In the genomic region with DNA sequence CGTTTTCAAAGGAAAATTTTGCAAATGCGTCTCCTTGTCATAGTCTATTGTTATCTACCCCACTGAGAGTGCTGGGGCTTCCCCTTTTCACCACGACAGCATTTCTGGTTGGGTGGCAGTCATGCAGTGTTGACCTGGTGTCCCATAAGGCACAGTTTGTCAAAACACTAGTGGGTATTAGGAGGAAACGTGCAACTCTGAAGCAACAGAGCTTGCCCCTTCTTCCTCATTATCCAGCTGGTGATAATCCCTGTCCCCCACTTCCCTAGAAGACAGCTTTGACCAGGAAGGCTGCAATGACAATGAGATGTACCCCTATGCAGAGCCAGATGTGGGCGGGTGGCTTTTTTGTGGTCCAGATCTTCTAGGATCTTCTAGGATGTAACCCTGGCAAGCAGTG, we compare ENCODE assay signal across 9 cellular contexts. TPM values are rescaled to one million over a fixed set of nuclear protein-coding genes. Genes with fewer than 3 reads are reported as not detected.
DNase-seq lines count a peak whose midpoint lies in the region; FAIRE-seq and TF ChIP-seq lines count a peak whose summit lies in the region.
"Had no signal": no experiment of that assay in that cellular context is flagged by ENCODE, and none has a peak within 500 bp of the region (broad histone marks: within the 10 kb centered on the region; RNA-seq: fewer than 3 reads in every experiment).

No MANE protein-coding gene starts in this region.

- no peak overlapping the region for H2AFZ ChIP-seq in SK-N-SH (ENCODE audit: low read depth)

- no peak overlapping the region for H3K4me2 ChIP-seq in SK-N-SH

- CTCF ChIA-PET in SK-N-SH (lab: Yijun Ruan, JAX) = interaction anchor here (1.5 to 1.8 kb wide), 2 partner anchors 86 to 142 kb away, joined by 3 to 4 read pairs; no protein-coding TSS in a partner anchor

- in situ Hi-C loops in KBM-7 (cut with MboI; ENCODE audit: low pct_unique_long_range_greater_than_20kb, low sequenced_read_pairs) = no loop called here

- no peak for TF ChIP-seq CTCF in D721Med (IDR thresholded peaks at IDR 0.05; ENCODE audit: insufficient read depth, missing control alignments)
- TF ChIP-seq CTCF in SK-N-SH (IDR thresholded peaks at IDR 0.05) = no peak

- H3K27ac ChIP-seq in rectal smooth muscle tissue (ENCODE audit: low read depth, low read length) (peak overlapping the region; percentile 47), SK-N-SH (ENCODE audit: low read depth in 2 of 2, low read length in 1 of 2) (no peak overlapping the region)
- H3K27ac ChIP-seq: SK-N-MC had no signal

- POLR2A ChIA-PET in SK-N-SH (lab: Yijun Ruan, JAX) = no interaction called here

- H3K4me3 ChIP-seq in rectal smooth muscle tissue (ENCODE audit: low read length) (peak overlapping the region; percentile 17), SK-N-SH (ENCODE audit: low read depth in 2 of 2, low read length in 1 of 2) (no peak overlapping the region)
- H3K4me3 ChIP-seq: SK-N-MC had no signal

- no peak for TF ChIP-seq EP300 in SK-N-SH (IDR thresholded peaks at IDR 0.05; ENCODE audit: borderline replicate concordance in 1 of 2, low read depth in 1 of 2, low read length in 1 of 2)

- no peaks in the 10 kb centered on the region for H3K79me2 ChIP-seq in SK-N-SH (ENCODE audit: insufficient read depth)

- DNase-seq in activated gamma-delta T cell treated with Interleukin-2 at 50 U/mL for 16 hours (peak; percentile 25), activated gamma-delta T cell (lab: John Stamatoyannopoulos, UW) (no peak), KBM-7 (peak; percentile 43), activated T-cell treated with anti-CD3 and anti-CD28 coated beads for 24 hours (ENCODE audit: low read depth) (peak; percentile 52), D721Med (ENCODE audit: insufficient read length, low spot score) (no peak), kidney tubule cell (ENCODE audit: low spot score) (no peak), SK-N-SH (no peak)

- 73% methylated on average over 4 of the region's 5 CpGs for WGBS in SK-N-SH (ENCODE audit: low lambda C conversion rate)

- H3K27me3 ChIP-seq in rectal smooth muscle tissue (ENCODE audit: control insufficient read depth, insufficient read depth, low read length) = no peaks in the 10 kb centered on the region
- H3K27me3 ChIP-seq in SK-N-SH (ENCODE audit: insufficient read depth) = peaks cover 47% of the 10 kb centered on the region

- H3K9ac ChIP-seq in rectal smooth muscle tissue (ENCODE audit: low read length) (no peak overlapping the region), SK-N-SH (no peak overlapping the region)

- TF ChIP-seq RAD21 in SK-N-SH (IDR thresholded peaks at IDR 0.05; ENCODE audit: low read length) = no peak

- H3K9me3 ChIP-seq in SK-N-SH = no peaks in the 10 kb centered on the region

- no peaks in the 10 kb centered on the region for H3K9me2 ChIP-seq in SK-N-SH

- no peaks in the 10 kb centered on the region for H3K36me3 ChIP-seq in rectal smooth muscle tissue (ENCODE audit: control insufficient read depth, insufficient read depth, low read length)
- no peaks in the 10 kb centered on the region for H3K36me3 ChIP-seq in SK-N-SH (replicated peaks in 1 of 2; ENCODE audit: control insufficient read depth in 1 of 2, insufficient read depth in 2 of 2, low read length in 1 of 2)

- H4K20me1 ChIP-seq in SK-N-SH (ENCODE audit: insufficient read depth) = no peaks in the 10 kb centered on the region

- H3F3A ChIP-seq in SK-N-SH (replicated peaks; ENCODE audit: insufficient read depth) = no peaks in the 10 kb centered on the region

- FAIRE-seq in D721Med (lab: Jason Lieb, UNC) = no peak

- peaks cover 10% of the 10 kb centered on the region for H3K4me1 ChIP-seq in rectal smooth muscle tissue (ENCODE audit: control insufficient read depth, insufficient read depth, low read length)
- peaks cover 0 to 13% of the 10 kb centered on the region in 2 experiments; a peak in 1 of 4 replicates for H3K4me1 ChIP-seq in SK-N-SH (ENCODE audit: control insufficient read depth in 1 of 2, insufficient read depth in 2 of 2, low read depth in 1 of 2, low read length in 1 of 2)

TF ChIP-seq in SK-N-SH, 30 proteins besides CTCF, POLR2A, EP300 and RAD21:
- no peak for TF ChIP-seq EZH2phosphoT487 (IDR thresholded peaks at IDR 0.05; ENCODE audit: borderline replicate concordance, low read depth)
- TF ChIP-seq, protein P1, sequence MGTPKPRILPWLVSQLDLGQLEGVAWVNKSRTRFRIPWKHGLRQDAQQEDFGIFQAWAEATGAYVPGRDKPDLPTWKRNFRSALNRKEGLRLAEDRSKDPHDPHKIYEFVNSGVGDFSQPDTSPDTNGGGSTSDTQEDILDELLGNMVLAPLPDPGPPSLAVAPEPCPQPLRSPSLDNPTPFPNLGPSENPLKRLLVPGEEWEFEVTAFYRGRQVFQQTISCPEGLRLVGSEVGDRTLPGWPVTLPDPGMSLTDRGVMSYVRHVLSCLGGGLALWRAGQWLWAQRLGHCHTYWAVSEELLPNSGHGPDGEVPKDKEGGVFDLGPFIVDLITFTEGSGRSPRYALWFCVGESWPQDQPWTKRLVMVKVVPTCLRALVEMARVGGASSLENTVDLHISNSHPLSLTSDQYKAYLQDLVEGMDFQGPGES (IDR thresholded peaks at IDR 0.05; ENCODE audit: low read depth, low read length) = no peak
- no peak for TF ChIP-seq TCF12 (IDR thresholded peaks at IDR 0.05)
- TF ChIP-seq POLR2AphosphoS5 (IDR thresholded peaks at IDR 0.05; ENCODE audit: low read depth, low read length) = no peak

RNA-seq across cellular contexts. Expression of gene TBC1D1, which starts 1.8 kb away (rescaled TPM):
- polyA plus RNA-seq in SK-N-SH (2012; rRNA removed) = 20.3 and 29.8 TPM in 2 replicates
- 19.5 and 22.9 TPM in 2 replicates for polyA plus RNA-seq in SK-N-SH (2012; cell fraction: cytosol; rRNA removed)
- 25.6 and 30.5 TPM in 2 replicates for polyA plus RNA-seq in SK-N-SH (2012; cell fraction: nucleus; rRNA removed)

Comparison
In these comparisons a context has a peak if more than half of its experiments do, and no peak if none do; other contexts are left out.
1. DNase-seq: peak in activated gamma-delta T cell treated with Interleukin-2 at 50 U/mL for 16 hours (single experiment), KBM-7 (single experiment) and activated T-cell treated with anti-CD3 and anti-CD28 coated beads for 24 hours (single experiment); none in activated gamma-delta T cell (single experiment), D721Med (single experiment), kidney tubule cell (single experiment) and SK-N-SH (single experiment).